In the genomic region with DNA sequence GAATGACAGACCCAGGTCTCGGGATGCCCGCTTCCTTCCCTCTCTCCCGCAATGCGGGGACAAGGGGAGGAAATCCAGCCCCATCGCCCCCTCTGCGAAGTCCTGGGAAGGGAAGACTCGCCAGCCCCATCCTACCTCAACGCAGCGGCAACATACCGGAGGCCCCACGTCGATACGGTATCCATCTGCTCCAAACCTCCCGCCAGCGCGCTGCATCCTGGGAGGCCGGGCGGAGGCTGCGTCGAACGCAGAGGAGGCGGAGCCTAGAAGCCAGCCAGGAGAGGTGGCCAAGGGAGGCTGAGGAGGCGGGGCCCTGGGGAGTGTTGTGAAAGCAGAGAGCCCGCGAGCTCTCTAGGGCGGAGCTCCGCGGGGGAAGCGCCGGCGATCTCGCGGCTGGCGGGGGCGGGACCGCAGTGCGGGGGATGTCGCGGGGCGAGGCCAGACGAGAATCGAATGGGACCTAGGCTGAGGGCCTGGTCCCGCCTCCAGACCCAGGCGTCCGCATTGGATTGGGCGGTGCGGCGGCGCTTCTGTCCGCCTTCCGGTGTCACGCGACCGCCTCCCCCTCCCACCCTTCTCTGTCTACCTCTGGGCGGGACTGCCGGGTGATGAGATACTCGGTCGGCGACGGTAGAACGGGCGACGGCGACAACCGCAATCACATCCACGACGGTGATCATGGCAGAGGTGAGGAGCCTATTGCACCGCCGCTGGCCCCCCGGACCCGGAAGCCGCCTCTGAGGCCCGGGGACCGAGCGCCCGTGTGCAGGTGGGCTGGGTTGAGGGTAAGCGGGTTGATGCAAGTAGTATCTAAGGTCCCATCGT, we compare ENCODE assay signal across 8 cellular contexts. TPM values are rescaled to one million over a fixed set of nuclear protein-coding genes. Genes with fewer than 3 reads are reported as not detected.
DNase-seq lines count a peak whose midpoint lies in the region; ATAC-seq, FAIRE-seq and TF ChIP-seq lines count a peak whose summit lies in the region.

A gene (minus strand): TSS at position 219 of the 825 bp plus-strand sequence. CDS start 7,559 bp downstream, outside the sequence.
A gene (plus strand): TSS at position 571 of the 825 bp plus-strand sequence. CDS start 108 bp downstream, at position 679.

- peak within 1 kb of the TSS; percentile 87 for H3K4me3 ChIP-seq in CD4-positive, CD25-positive, alpha-beta regulatory T cell (ENCODE audit: low read depth, low read length)
- peak within 1 kb of the TSS; percentile 67 to 83 (median 82) for H3K4me3 ChIP-seq in HepG2 (replicated peaks in 1 of 3; ENCODE audit: insufficient read depth in 1 of 3, low read depth in 2 of 3, low read length in 3 of 3)

- BruUV-seq in HepG2 (replicated peaks; lab: Mats Ljungman, UMichigan): no TSS peak

- H3K27ac ChIP-seq in CD4-positive, CD25-positive, alpha-beta regulatory T cell (ENCODE audit: insufficient read depth, low read length, poor library complexity, severe bottlenecking): peak within 1 kb of the TSS; percentile 85
- H3K27ac ChIP-seq in HepG2 (ENCODE audit: extremely low read length, insufficient read depth, low read length): peak within 1 kb of the TSS; percentile 73

- peak within 1 kb of the TSS; percentile 81 for H3K9ac ChIP-seq in HepG2 (ENCODE audit: insufficient read depth, low read depth, low read length)

- H3K4me3 Mint-ChIP-seq in CD4-positive, CD25-positive, alpha-beta regulatory T cell: peak within 1 kb of the TSS; percentile 87 to 95 (median 93)

- peaks cover 9% of the 10 kb centered on the region for H3K79me2 ChIP-seq in HepG2 (ENCODE audit: insufficient read depth, low read length)

- H3K27me3 Mint-ChIP-seq in CD4-positive, CD25-positive, alpha-beta regulatory T cell: no peaks in the 10 kb centered on the region

- peak; percentile 53 to 60; a peak in 3 of 4 replicates for TF ChIP-seq POLR2A in HepG2 (IDR thresholded peaks at IDR 0.05; ENCODE audit: insufficient read depth in 1 of 2, low read depth in 2 of 2, low read length in 2 of 2)

- ATAC-seq in CD4-positive, CD25-positive, alpha-beta regulatory T cell (ENCODE audit: low read depth in 2 of 2): peak; percentile 93 to 95
- ATAC-seq in GM19438 (IDR thresholded peaks at IDR 0.05; ENCODE audit: low read depth, unreplicated experiment) (peak; percentile 94), HG03571 (IDR thresholded peaks at IDR 0.05; ENCODE audit: unreplicated experiment) (peak; percentile 96), HepG2 (peak; percentile 99)

- intact Hi-C loops in HepG2 (cut with micrococcal nuclease; ENCODE audit: unreplicated experiment): loop anchor here (1.0 to 10.0 kb wide), 3 partner anchors 116 to 1842 kb away; a partner anchor contains a TSS

- POLR2A ChIA-PET in HepG2 (lab: Yijun Ruan, JAX): no interaction called here

- TF ChIP-seq RAD21 in HepG2 (CRISPR knock-in tag; IDR thresholded peaks at IDR 0.05): no peak

- no peaks in the 10 kb centered on the region for H3K36me3 Mint-ChIP-seq in CD4-positive, CD25-positive, alpha-beta regulatory T cell

- WGBS in HepG2 (ENCODE audit: low lambda C conversion rate): 0% methylated on average over 5 of the region's 78 CpGs

- peaks cover 10 to 21% (median 13%) of the 10 kb centered on the region in 4 donors for H3K4me1 Mint-ChIP-seq in CD4-positive, CD25-positive, alpha-beta regulatory T cell

- no peak for TF ChIP-seq CTCF in HepG2 (CRISPR knock-in tag; IDR thresholded peaks at IDR 0.05)

- peaks cover 14% of the 10 kb centered on the region for H3K4me1 ChIP-seq in CD4-positive, CD25-positive, alpha-beta regulatory T cell (ENCODE audit: control insufficient read depth, insufficient read depth, low read length, poor library complexity, severe bottlenecking)
- peaks cover 10% of the 10 kb centered on the region; the same call in 1 of the 2 replicates for H3K4me1 ChIP-seq in HepG2 (ENCODE audit: insufficient read depth, low read length)

- no peaks in the 10 kb centered on the region for H3K36me3 ChIP-seq in CD4-positive, CD25-positive, alpha-beta regulatory T cell (ENCODE audit: control insufficient read depth, insufficient read depth, low read length)
- H3K36me3 ChIP-seq in HepG2 (replicated peaks in 1 of 2; ENCODE audit: control insufficient read depth in 1 of 2, insufficient read depth in 2 of 2, low read length in 2 of 2): no peaks in the 10 kb centered on the region

- no peaks in the 10 kb centered on the region for H4K20me1 ChIP-seq in HepG2 (ENCODE audit: insufficient read depth, low read length)

- H2AFZ ChIP-seq in HepG2 (ENCODE audit: low read length): no peak within 1 kb of the TSS

- in situ Hi-C loops in HepG2 (cut with HindIII; ENCODE audit: extremely low pct_ligation_motif_present, low pct_unique_long_range_greater_than_20kb): no loop called here

- peak within 1 kb of the TSS; percentile 63 to 91 (median 83) for H3K27ac Mint-ChIP-seq in CD4-positive, CD25-positive, alpha-beta regulatory T cell

- H3K9me3 Mint-ChIP-seq in CD4-positive, CD25-positive, alpha-beta regulatory T cell: no peaks in the 10 kb centered on the region

- TF ChIP-seq EP300 in HepG2 (IDR thresholded peaks at IDR 0.05; ENCODE audit: low read depth in 2 of 2, low read length in 2 of 2): no peak
- no peak for TF ChIP-seq EP300 in HepG2 (CRISPR knock-in tag; IDR thresholded peaks at IDR 0.05; ENCODE audit: borderline replicate concordance)

- peak; percentile 88 for FAIRE-seq in HepG2 (lab: Jason Lieb, UNC)

- H3K9me3 ChIP-seq in CD4-positive, CD25-positive, alpha-beta regulatory T cell (ENCODE audit: control insufficient read depth in 2 of 2, low read length in 2 of 2): no peaks in the 10 kb centered on the region
- no peaks in the 10 kb centered on the region for H3K9me3 ChIP-seq in HepG2 (ENCODE audit: low read length)

- peak within 1 kb of the TSS; percentile 81 for H3K4me2 ChIP-seq in HepG2 (ENCODE audit: low read depth, low read length)

- peak; percentile 91 to 96 (median 93) for DNase-seq in CD4-positive, CD25-positive, alpha-beta regulatory T cell
- DNase-seq in NCI-H774 (lab: John Stamatoyannopoulos, UW) (peak; percentile 93), dermis blood vessel endothelial cell (peak; percentile 94), HepG2 (ENCODE audit: low spot score) (peak; percentile 90)
- DNase-seq in activated CD4-positive, alpha-beta T cell treated with anti-CD3 and anti-CD28 coated beads, Interleukin-2, amount 50 U/mL, for 4 hours: peak; percentile 91 to 93
- peak; percentile 80 to 82 for DNase-seq in stimulated activated CD4-positive, alpha-beta T cell treated with anti-CD3 and anti-CD28 coated beads, Interleukin-2, amount 100 ng/mL, for 48 hours

- H3K27me3 ChIP-seq in CD4-positive, CD25-positive, alpha-beta regulatory T cell (ENCODE audit: control insufficient read depth, insufficient read depth, low read length): no peaks in the 10 kb centered on the region
- H3K27me3 ChIP-seq in HepG2 (ENCODE audit: control insufficient read depth in 1 of 2, insufficient read depth in 2 of 2, low read length in 2 of 2): no peaks in the 10 kb centered on the region; a peak in 1 of 5 replicates

- CTCF ChIA-PET in HepG2 (lab: Yijun Ruan, JAX; ENCODE audit: low intra/inter-chr PET ratio, low total read pairs): no interaction called here

RNA-seq across cellular contexts. Expression of the first gene that starts in this region (rescaled TPM):
- 2.8 TPM for total RNA-seq in CD4-positive, CD25-positive, alpha-beta regulatory T cell
- polyA plus RNA-seq in CD4-positive, CD25-positive, alpha-beta regulatory T cell: 1 to 10 TPM; 1.7 to 2.6 (median 2.1) TPM
- total RNA-seq in dermis blood vessel endothelial cell (5.1 and 6.8 TPM in 2 replicates), HepG2 (2016; rRNA removed; fragmentation: Illumina TruSeq; extraction: Trizol) (5.8 and 9.2 TPM in 2 replicates)
- 6.6 and 8.3 TPM in 2 replicates for total RNA-seq in HepG2 (2016; cell fraction: cytosol; rRNA removed; fragmentation: Illumina TruSeq; extraction: Trizol; ENCODE audit: low read depth)
- 5.9 and 8.8 TPM in 2 replicates for total RNA-seq in HepG2 (2016; cell fraction: insoluble cytoplasmic fraction; rRNA removed; fragmentation: Illumina TruSeq; extraction: Trizol)
- total RNA-seq in HepG2 (2016; cell fraction: membrane; rRNA removed; fragmentation: Illumina TruSeq; extraction: Trizol): 7.2 and 10.1 TPM in 2 replicates
- 11.0 and 12.1 TPM in 2 replicates for total RNA-seq in HepG2 (2016; cell fraction: nucleus; rRNA removed; fragmentation: Illumina TruSeq; extraction: Trizol)
- polyA plus RNA-seq in HepG2 (2011; rRNA removed): 0.59 and 1.0 TPM in 2 replicates
- 0.18 and 0.19 TPM in 2 replicates for polyA plus RNA-seq in HepG2 (2011; cell fraction: cytosol; rRNA removed)
- polyA plus RNA-seq in HepG2 (2011; cell fraction: nucleus; rRNA removed): 0.85 and 1.4 TPM in 2 replicates
- polyA plus RNA-seq in HepG2 (2012): 0.56 and 1.2 TPM in 2 replicates
- polyA plus RNA-seq in HepG2 (2016; cell fraction: cytosol; fragmentation: Illumina TruSeq; extraction: Trizol; ENCODE audit: low read depth): 0.32 and 1.1 TPM in 2 replicates
- polyA plus RNA-seq in HepG2 (2016; cell fraction: insoluble cytoplasmic fraction; fragmentation: Illumina TruSeq; extraction: Trizol; ENCODE audit: low read depth): 3.4 and 4.3 TPM in 2 replicates
- 0.93 and 1.6 TPM in 2 replicates for polyA plus RNA-seq in HepG2 (2016; cell fraction: membrane; fragmentation: Illumina TruSeq; extraction: Trizol; ENCODE audit: low read depth)
- polyA plus RNA-seq in HepG2 (2016; cell fraction: nucleus; fragmentation: Illumina TruSeq; extraction: Trizol; ENCODE audit: insufficient read depth, low read depth): 6.7 and 6.9 TPM in 2 replicates
- 0.86 and 10.4 TPM in 2 replicates for polyA minus RNA-seq in HepG2 (2011; rRNA and poly(A)+ RNA removed; ENCODE audit: low replicate concordance)
- polyA minus RNA-seq in HepG2 (2011; cell fraction: cytosol; rRNA and poly(A)+ RNA removed): 1.9 and 2.5 TPM in 2 replicates
- polyA minus RNA-seq in HepG2 (2011; cell fraction: nucleus; rRNA and poly(A)+ RNA removed): 11.5 and 14.0 TPM in 2 replicates

RNA-seq across cellular contexts. Expression of the second gene that starts in this region (rescaled TPM):
- 9.0 TPM for total RNA-seq in CD4-positive, CD25-positive, alpha-beta regulatory T cell
- 10 to 100 TPM in 1 of 4 donors, 1 to 10 TPM in 3; 5.5 to 10.8 (median 7.9) TPM for polyA plus RNA-seq in CD4-positive, CD25-positive, alpha-beta regulatory T cell
- total RNA-seq in dermis blood vessel endothelial cell: 18.8 and 23.7 TPM in 2 replicates
- 7.0 and 11.3 TPM in 2 replicates for total RNA-seq in HepG2 (2016; rRNA removed; fragmentation: Illumina TruSeq; extraction: Trizol)
- 0.53 and 0.71 TPM in 2 replicates for total RNA-seq in HepG2 (2016; cell fraction: cytosol; rRNA removed; fragmentation: Illumina TruSeq; extraction: Trizol; ENCODE audit: low read depth)
- 6.4 and 11.5 TPM in 2 replicates for total RNA-seq in HepG2 (2016; cell fraction: insoluble cytoplasmic fraction; rRNA removed; fragmentation: Illumina TruSeq; extraction: Trizol)
- total RNA-seq in HepG2 (2016; cell fraction: membrane; rRNA removed; fragmentation: Illumina TruSeq; extraction: Trizol): 2.5 and 2.7 TPM in 2 replicates
- 9.9 and 10.7 TPM in 2 replicates for total RNA-seq in HepG2 (2016; cell fraction: nucleus; rRNA removed; fragmentation: Illumina TruSeq; extraction: Trizol)
- polyA plus RNA-seq in HepG2 (2011; rRNA removed): 3.7 and 4.8 TPM in 2 replicates
- 1.6 and 3.1 TPM in 2 replicates for polyA plus RNA-seq in HepG2 (2011; cell fraction: cytosol; rRNA removed)
- 3.7 and 4.8 TPM in 2 replicates for polyA plus RNA-seq in HepG2 (2011; cell fraction: nucleus; rRNA removed)
- 4.3 and 4.5 TPM in 2 replicates for polyA plus RNA-seq in HepG2 (2012)
- polyA plus RNA-seq in HepG2 (2016; cell fraction: cytosol; fragmentation: Illumina TruSeq; extraction: Trizol; ENCODE audit: low read depth): 0.19 and 0.20 TPM in 2 replicates
- 7.9 and 9.7 TPM in 2 replicates for polyA plus RNA-seq in HepG2 (2016; cell fraction: insoluble cytoplasmic fraction; fragmentation: Illumina TruSeq; extraction: Trizol; ENCODE audit: low read depth)
- 1.1 and 1.4 TPM in 2 replicates for polyA plus RNA-seq in HepG2 (2016; cell fraction: membrane; fragmentation: Illumina TruSeq; extraction: Trizol; ENCODE audit: low read depth)
- 5.8 and 6.1 TPM in 2 replicates for polyA plus RNA-seq in HepG2 (2016; cell fraction: nucleus; fragmentation: Illumina TruSeq; extraction: Trizol; ENCODE audit: insufficient read depth, low read depth)
- polyA minus RNA-seq in HepG2 (2011; rRNA and poly(A)+ RNA removed; ENCODE audit: low replicate concordance): 4.8 and 20.1 TPM in 2 replicates
- polyA minus RNA-seq in HepG2 (2011; cell fraction: cytosol; rRNA and poly(A)+ RNA removed): 4.7 and 8.1 TPM in 2 replicates
- 34.6 and 37.0 TPM in 2 replicates for polyA minus RNA-seq in HepG2 (2011; cell fraction: nucleus; rRNA and poly(A)+ RNA removed)

Comparison
In these comparisons a context has a peak if more than half of its experiments do, and no peak if none do; other contexts are left out.
1. Peak in every context shown above with its lines: DNase-seq, ATAC-seq, H3K4me3 ChIP-seq and H3K27ac ChIP-seq.